ENCODE assay signal across 11 cellular contexts in the genomic region with DNA sequence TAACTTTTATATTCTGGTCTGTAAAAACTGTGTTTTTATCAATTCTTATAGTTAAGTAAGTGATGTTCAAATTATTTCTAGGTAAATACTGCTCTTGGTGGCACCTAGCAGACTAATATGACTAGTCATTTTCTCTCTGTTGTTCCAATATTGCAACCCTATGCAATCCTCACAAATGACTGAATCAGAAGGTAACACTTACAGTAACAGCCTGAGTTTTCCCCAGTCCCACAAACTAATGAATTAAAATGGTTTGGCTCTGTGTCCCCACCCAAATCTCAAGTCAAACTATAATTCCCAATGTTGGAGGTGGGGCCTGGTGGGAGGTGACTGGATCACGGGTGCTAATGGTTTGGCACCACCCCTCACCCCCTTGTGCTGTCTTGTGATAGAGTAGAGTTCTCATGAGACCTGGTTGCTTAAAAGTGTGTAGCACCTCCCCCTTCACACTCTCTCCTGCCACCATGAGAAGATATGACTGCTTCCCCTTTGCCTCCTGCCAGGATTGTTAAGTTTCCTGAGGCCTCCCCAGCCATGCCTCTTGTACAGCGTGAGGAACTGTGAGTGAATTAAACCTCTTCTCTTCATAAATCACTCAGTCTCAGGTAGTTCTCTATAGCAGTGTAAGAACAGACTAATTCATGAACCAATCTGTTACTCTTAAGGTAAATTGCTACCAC. TPM values are rescaled to one million over a fixed set of nuclear protein-coding genes. Genes with fewer than 3 reads are reported as not detected.
DNase-seq lines count a peak whose midpoint lies in the region; ATAC-seq and TF ChIP-seq lines count a peak whose summit lies in the region.
"Had no signal": no experiment of that assay in that cellular context is flagged by ENCODE, and none has a peak within 500 bp of the region (broad histone marks: within the 10 kb centered on the region; RNA-seq: fewer than 3 reads in every experiment).

No MANE protein-coding gene starts in this region.

- peaks cover 36% of the 10 kb centered on the region for H4K20me1 ChIP-seq in DND-41 (ENCODE audit: insufficient read depth, low read length)

- no peak overlapping the region for H3K4me2 ChIP-seq in DND-41 (ENCODE audit: insufficient read depth, low read length)
- H3K4me2 ChIP-seq: A549 had no signal

- H3K27me3 Mint-ChIP-seq in activated CD4-positive, alpha-beta T cell treated with anti-CD3 and anti-CD28 coated beads for 36 hours: no peaks in the 10 kb centered on the region
- no peaks in the 10 kb centered on the region for H3K27me3 Mint-ChIP-seq in activated naive CD8-positive, alpha-beta T cell treated with anti-CD3 and anti-CD28 coated beads, Interleukin-2, amount 50 U/mL, for 24 hours
- no peaks in the 10 kb centered on the region for H3K27me3 Mint-ChIP-seq in nephron (ENCODE audit: low read depth)

- no peaks in the 10 kb centered on the region for H3K9me3 Mint-ChIP-seq in activated CD4-positive, alpha-beta T cell treated with anti-CD3 and anti-CD28 coated beads for 36 hours (ENCODE audit: low read depth)
- H3K9me3 Mint-ChIP-seq in activated naive CD8-positive, alpha-beta T cell treated with anti-CD3 and anti-CD28 coated beads, Interleukin-2, amount 50 U/mL, for 24 hours: no peaks in the 10 kb centered on the region
- no peaks in the 10 kb centered on the region for H3K9me3 Mint-ChIP-seq in nephron

- H3K36me3 Mint-ChIP-seq in activated CD4-positive, alpha-beta T cell treated with anti-CD3 and anti-CD28 coated beads for 36 hours (ENCODE audit: low read depth): peaks cover 19% of the 10 kb centered on the region
- peaks cover 19% of the 10 kb centered on the region for H3K36me3 Mint-ChIP-seq in activated naive CD8-positive, alpha-beta T cell treated with anti-CD3 and anti-CD28 coated beads, Interleukin-2, amount 50 U/mL, for 24 hours (ENCODE audit: low read depth)
- peaks cover 15% of the 10 kb centered on the region for H3K36me3 Mint-ChIP-seq in nephron (ENCODE audit: low read depth)

- peak overlapping the region; percentile 58 for H3K27ac Mint-ChIP-seq in activated CD4-positive, alpha-beta T cell treated with anti-CD3 and anti-CD28 coated beads for 36 hours
- no peak overlapping the region for H3K27ac Mint-ChIP-seq in activated naive CD8-positive, alpha-beta T cell treated with anti-CD3 and anti-CD28 coated beads, Interleukin-2, amount 50 U/mL, for 24 hours
- peak overlapping the region in 2 of 3 experiments; percentile 32 to 60 for H3K27ac Mint-ChIP-seq in nephron

- peaks cover 40% of the 10 kb centered on the region for H3K4me1 Mint-ChIP-seq in activated CD4-positive, alpha-beta T cell treated with anti-CD3 and anti-CD28 coated beads for 36 hours
- peaks cover 47% of the 10 kb centered on the region for H3K4me1 Mint-ChIP-seq in activated naive CD8-positive, alpha-beta T cell treated with anti-CD3 and anti-CD28 coated beads, Interleukin-2, amount 50 U/mL, for 24 hours
- H3K4me1 Mint-ChIP-seq in nephron: peaks cover 49% of the 10 kb centered on the region

- TF ChIP-seq CTCF in DND-41 (IDR thresholded peaks at IDR 0.05; ENCODE audit: borderline replicate concordance, extremely low read depth, low read length, poor library complexity, severe bottlenecking) (no peak), nephron (IDR thresholded peaks at IDR 0.05; ENCODE audit: unreplicated experiment in 3 of 3) (no peak), GM20000 (IDR thresholded peaks at IDR 0.05; ENCODE audit: extremely low read depth, missing control alignments) (no peak)

- intact Hi-C loops in activated CD4-positive, alpha-beta T cell treated with anti-CD3 and anti-CD28 coated beads for 36 hours (cut with DNase I, micrococcal nuclease): loop anchor here in 1 of 2 experiments (2.0 kb wide), 1 partner anchor 41 kb away; no protein-coding TSS in a partner anchor

- ATAC-seq in activated CD4-positive, alpha-beta T cell treated with anti-CD3 and anti-CD28 coated beads for 36 hours: peak; percentile 56
- peak; percentile 22; the same call in 1 of the 3 replicates for ATAC-seq in DND-41 (ENCODE audit: insufficient read depth, low read depth)
- peak; percentile 20 for ATAC-seq in activated naive CD8-positive, alpha-beta T cell treated with anti-CD3 and anti-CD28 coated beads, Interleukin-2, amount 50 U/mL, for 24 hours
- ATAC-seq: A549, heart right ventricle, left lobe of liver had no signal

- peaks cover 66% of the 10 kb centered on the region for H3K79me2 ChIP-seq in DND-41 (ENCODE audit: insufficient read depth, low read length)

- peaks cover 29% of the 10 kb centered on the region for H3K36me3 ChIP-seq in DND-41 (ENCODE audit: insufficient read depth, low read length)

- H2AFZ ChIP-seq in DND-41 (ENCODE audit: low read depth, low read length): no peak overlapping the region

- no peak overlapping the region for H3K9ac ChIP-seq in DND-41 (ENCODE audit: low read depth, low read length)

- POLR2A ChIA-PET in activated CD4-positive, alpha-beta T cell treated with anti-CD3 and anti-CD28 coated beads for 36 hours (lab: Charles Lee): no interaction called here

- no peaks in the 10 kb centered on the region for H3K4me1 ChIP-seq in DND-41 (ENCODE audit: insufficient read depth, low read length)

- no peaks in the 10 kb centered on the region for H3K9me3 ChIP-seq in DND-41 (ENCODE audit: insufficient read depth, low read length, severe bottlenecking)
- H3K9me3 ChIP-seq: A549, heart right ventricle had no signal

- CTCF ChIA-PET in activated CD4-positive, alpha-beta T cell treated with anti-CD3 and anti-CD28 coated beads for 36 hours (lab: Charles Lee): interaction anchor here (0.6 to 0.8 kb wide), 2 partner anchors 11 to 446 kb away, joined by 3 to 4 read pairs; no protein-coding TSS in a partner anchor

- H3K4me3 Mint-ChIP-seq in activated CD4-positive, alpha-beta T cell treated with anti-CD3 and anti-CD28 coated beads for 36 hours: no peak overlapping the region
- no peak overlapping the region for H3K4me3 Mint-ChIP-seq in activated naive CD8-positive, alpha-beta T cell treated with anti-CD3 and anti-CD28 coated beads, Interleukin-2, amount 50 U/mL, for 24 hours
- no peak overlapping the region for H3K4me3 Mint-ChIP-seq in nephron

- no peak overlapping the region for H3K4me3 ChIP-seq in DND-41 (ENCODE audit: low read depth in 1 of 2, low read length in 2 of 2)
- H3K4me3 ChIP-seq: A549, heart right ventricle had no signal

- H3K27me3 ChIP-seq in DND-41 (ENCODE audit: insufficient read depth, low read length, poor library complexity): no peaks in the 10 kb centered on the region
- H3K27me3 ChIP-seq: heart right ventricle had no signal

- no peak overlapping the region for H3K27ac ChIP-seq in DND-41 (ENCODE audit: low read length)

- peak; percentile 5 for DNase-seq in activated CD4-positive, alpha-beta T cell treated with anti-CD3 and anti-CD28 coated beads for 36 hours
- DNase-seq in activated CD4-positive, alpha-beta T cell treated with anti-CD3 and anti-CD28 coated beads, Interleukin-2, amount 50 U/mL, for 48 hours: no peak
- DNase-seq in DND-41 (no peak), H4 (ENCODE audit: low spot score) (no peak), GM20000 (ENCODE audit: low spot score) (no peak)
- DNase-seq in activated naive CD8-positive, alpha-beta T cell treated with anti-CD3 and anti-CD28 coated beads, Interleukin-2, amount 50 U/mL, for 24 hours: no peak
- no peak for DNase-seq in stimulated activated CD4-positive, alpha-beta T cell treated with anti-CD3 and anti-CD28 coated beads, Interleukin-2, amount 100 ng/mL, for 24 hours
- DNase-seq: heart right ventricle had no signal

RNA-seq across cellular contexts. Expression of a gene that starts 43.5 kb away (rescaled TPM):
- total RNA-seq in activated CD4-positive, alpha-beta T cell treated with anti-CD3 and anti-CD28 coated beads for 36 hours: 100 to 1,000 TPM; 123 to 136 TPM
- 141 and 205 TPM in 2 replicates for total RNA-seq in H4 (2014; rRNA removed; shearing (Covaris generic))
